In genomic region chr6:150915156-150915555, GRCh38 we compare ENCODE assay signal across 24 cellular contexts.
"Had no signal": no experiment of that assay in that cellular context is flagged by ENCODE, and none has a peak within 500 bp of the region (broad histone marks: within the 10 kb centered on the region; RNA-seq: fewer than 3 reads in every experiment).

No MANE protein-coding gene starts in this region.

- H3K4me3 ChIP-seq: esophagus squamous epithelium, gastrocnemius medialis, heart left ventricle, mucosa of descending colon, ovary, spleen, transverse colon, uterus had no signal

- H3K27ac ChIP-seq: gastrocnemius medialis, spleen, transverse colon had no signal

- ATAC-seq: activated CD8-positive, alpha-beta T cell treated with anti-CD3 and anti-CD28 coated beads for 36 hours; activated T-helper 17 cell treated with anti-CD3 and anti-CD28 coated beads, Interleukin-2, amount 50 U/mL, for 72 hours; gastrocnemius medialis; left lobe of liver; mucosa of descending colon; naive thymus-derived CD4-positive, alpha-beta T cell had no signal

- H3K9me3 ChIP-seq: esophagus squamous epithelium, gastrocnemius medialis, heart left ventricle, mucosa of descending colon, ovary, transverse colon, uterus had no signal

- H3K9me3 Mint-ChIP-seq: activated CD4-positive, alpha-beta T cell treated with anti-CD3 and anti-CD28 coated beads, Interleukin-2, amount 10 ng/mL, durations not matched to agents 24 days and 14 days; activated CD8-positive, alpha-beta T cell treated with anti-CD3 and anti-CD28 coated beads for 36 hours had no signal

- DNase-seq: activated CD4-positive, alpha-beta T cell treated with anti-CD3 and anti-CD28 coated beads, Interleukin-2, amount 10 ng/mL, durations not matched to agents 24 days and 14 days; activated CD4-positive, CD25-positive, alpha-beta regulatory T cell; activated CD8-positive, alpha-beta T cell treated with anti-CD3 and anti-CD28 coated beads for 36 hours; activated naive CD4-positive, alpha-beta T cell; activated T-cell treated with anti-CD3 and anti-CD28 coated beads, Interleukin-2, amount 50 U/mL, for 1 hour; anterior cingulate cortex; cerebellar nuclear complex; effector memory CD4-positive, alpha-beta T cell; esophagus squamous epithelium; gastrocnemius medialis; heart left ventricle; kidney; mucosa of descending colon; naive thymus-derived CD4-positive, alpha-beta T cell; ovary; spleen; stimulated activated naive CD4-positive, alpha-beta T cell; substantia nigra; T1000; transverse colon; uterus had no signal

- H3K27me3 ChIP-seq: esophagus squamous epithelium, gastrocnemius medialis, heart left ventricle, ovary, spleen, transverse colon, uterus had no signal

- H3K4me1 ChIP-seq: esophagus squamous epithelium, gastrocnemius medialis, spleen, transverse colon, uterus had no signal

- H3K4me3 Mint-ChIP-seq: activated CD4-positive, alpha-beta T cell treated with anti-CD3 and anti-CD28 coated beads, Interleukin-2, amount 10 ng/mL, durations not matched to agents 24 days and 14 days; activated CD8-positive, alpha-beta T cell treated with anti-CD3 and anti-CD28 coated beads for 36 hours; activated T-helper 17 cell treated with anti-CD3 and anti-CD28 coated beads, Interleukin-2, amount 50 U/mL, for 72 hours; dendritic cell treated with granulocyte-macrophage colony-stimulating factor and Interleukin-4, amounts not matched to agents 40 ng/mL and 50 ng/mL, for 4 days; naive thymus-derived CD4-positive, alpha-beta T cell had no signal

- H3K27ac Mint-ChIP-seq: activated CD8-positive, alpha-beta T cell treated with anti-CD3 and anti-CD28 coated beads for 36 hours; activated T-helper 17 cell treated with anti-CD3 and anti-CD28 coated beads, Interleukin-2, amount 50 U/mL, for 72 hours; dendritic cell treated with granulocyte-macrophage colony-stimulating factor and Interleukin-4, amounts not matched to agents 40 ng/mL and 50 ng/mL, for 4 days; naive thymus-derived CD4-positive, alpha-beta T cell had no signal

- H3K27me3 Mint-ChIP-seq: activated CD4-positive, alpha-beta T cell treated with anti-CD3 and anti-CD28 coated beads, Interleukin-2, amount 10 ng/mL, durations not matched to agents 24 days and 14 days; activated CD8-positive, alpha-beta T cell treated with anti-CD3 and anti-CD28 coated beads for 36 hours; activated T-helper 17 cell treated with anti-CD3 and anti-CD28 coated beads, Interleukin-2, amount 50 U/mL, for 72 hours; dendritic cell treated with granulocyte-macrophage colony-stimulating factor and Interleukin-4, amounts not matched to agents 40 ng/mL and 50 ng/mL, for 4 days; naive thymus-derived CD4-positive, alpha-beta T cell had no signal

- H3K36me3 ChIP-seq: gastrocnemius medialis, ovary, transverse colon, uterus had no signal

- H3K4me1 Mint-ChIP-seq: activated CD4-positive, alpha-beta T cell treated with anti-CD3 and anti-CD28 coated beads, Interleukin-2, amount 10 ng/mL, durations not matched to agents 24 days and 14 days; activated T-helper 17 cell treated with anti-CD3 and anti-CD28 coated beads, Interleukin-2, amount 50 U/mL, for 72 hours; naive thymus-derived CD4-positive, alpha-beta T cell had no signal
